8 cellular contexts compared by ENCODE assay signal in the genomic region with DNA sequence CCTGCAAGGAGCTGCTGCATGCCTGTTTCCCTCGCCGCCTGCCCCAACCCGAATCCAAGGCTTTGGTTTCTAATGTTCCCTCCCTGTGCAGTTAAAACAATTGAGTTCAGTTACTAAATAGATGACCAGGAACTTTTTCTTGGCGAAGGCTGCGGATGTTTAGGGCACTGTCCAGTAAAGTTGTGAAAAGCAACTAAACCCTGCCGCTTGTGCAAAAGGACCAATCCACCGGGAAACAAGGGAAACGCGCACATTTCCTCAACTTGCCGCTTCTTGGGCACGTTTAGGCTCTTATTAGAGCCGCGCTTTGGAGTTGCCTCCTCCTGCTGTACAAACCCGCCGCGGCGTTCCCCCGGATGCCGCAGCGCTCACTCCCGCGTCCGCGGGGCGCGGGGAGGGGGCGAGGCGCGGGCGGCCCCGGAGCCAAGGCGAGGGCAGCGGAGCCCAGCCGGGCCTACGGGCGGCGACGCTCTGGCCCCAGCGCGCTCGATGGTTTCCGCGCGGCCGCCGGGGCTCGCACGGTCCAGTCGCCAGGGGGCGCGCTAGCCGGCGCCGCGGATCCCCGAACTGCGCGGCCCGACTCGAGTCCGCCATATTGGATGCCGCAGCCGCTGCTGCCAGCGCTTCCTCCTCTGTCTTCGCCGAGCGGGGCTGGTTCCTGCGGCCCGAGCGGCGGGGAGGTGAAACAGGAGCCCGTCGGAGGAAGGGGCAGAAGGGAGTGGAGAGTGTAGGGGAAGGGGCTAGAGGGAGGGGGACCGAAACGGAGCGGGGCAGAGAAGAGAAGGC. TPM values are rescaled to one million over a fixed set of nuclear protein-coding genes. Genes with fewer than 3 reads are reported as not detected.
DNase-seq lines count a peak whose midpoint lies in the region; ATAC-seq and TF ChIP-seq lines count a peak whose summit lies in the region.

A gene with protein sequence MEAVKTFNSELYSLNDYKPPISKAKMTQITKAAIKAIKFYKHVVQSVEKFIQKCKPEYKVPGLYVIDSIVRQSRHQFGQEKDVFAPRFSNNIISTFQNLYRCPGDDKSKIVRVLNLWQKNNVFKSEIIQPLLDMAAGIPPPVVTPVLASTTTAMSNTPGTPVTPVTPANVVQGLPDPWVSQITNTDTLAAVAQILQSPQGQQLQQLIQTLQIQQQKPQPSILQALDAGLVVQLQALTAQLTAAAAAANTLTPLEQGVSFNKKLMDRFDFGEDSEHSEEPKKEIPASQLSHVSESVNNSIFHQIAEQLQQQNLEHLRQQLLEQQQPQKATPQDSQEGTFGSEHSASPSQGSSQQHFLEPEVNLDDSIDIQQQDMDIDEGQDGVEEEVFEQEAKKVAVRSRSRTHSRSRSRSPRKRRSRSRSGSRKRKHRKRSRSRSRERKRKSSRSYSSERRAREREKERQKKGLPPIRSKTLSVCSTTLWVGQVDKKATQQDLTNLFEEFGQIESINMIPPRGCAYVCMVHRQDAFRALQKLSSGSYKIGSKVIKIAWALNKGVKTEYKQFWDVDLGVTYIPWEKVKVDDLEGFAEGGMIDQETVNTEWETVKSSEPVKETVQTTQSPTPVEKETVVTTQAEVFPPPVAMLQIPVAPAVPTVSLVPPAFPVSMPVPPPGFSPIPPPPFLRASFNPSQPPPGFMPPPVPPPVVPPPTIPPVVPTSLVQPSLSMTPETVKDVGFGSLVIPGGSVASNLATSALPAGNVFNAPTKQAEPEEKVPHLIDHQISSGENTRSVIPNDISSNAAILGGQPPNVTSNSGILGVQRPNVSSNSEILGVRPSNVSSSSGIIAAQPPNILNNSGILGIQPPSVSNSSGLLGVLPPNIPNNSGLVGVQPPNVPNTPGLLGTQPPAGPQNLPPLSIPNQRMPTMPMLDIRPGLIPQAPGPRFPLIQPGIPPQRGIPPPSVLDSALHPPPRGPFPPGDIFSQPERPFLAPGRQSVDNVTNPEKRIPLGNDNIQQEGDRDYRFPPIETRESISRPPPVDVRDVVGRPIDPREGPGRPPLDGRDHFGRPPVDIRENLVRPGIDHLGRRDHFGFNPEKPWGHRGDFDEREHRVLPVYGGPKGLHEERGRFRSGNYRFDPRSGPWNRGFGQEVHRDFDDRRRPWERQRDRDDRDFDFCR (N-terminal part only) (plus strand): TSS at position 593 of the 786 bp plus-strand sequence. CDS start 485 bp downstream, outside the sequence.

- intact Hi-C loops in T-helper 2 cell treated with Interferon-gamma antibody and Interleukin-4, amounts not matched to agents 100 ng/mL and 5 ng/mL, for 36 hours (cut with micrococcal nuclease), result loop anchor here (1.0 to 10.0 kb wide), 7 partner anchors 14 to 1728 kb away; a partner anchor contains a TSS
- intact Hi-C loops in right cardiac atrium (cut with DNase I) (loop anchor here in 3 of 4 donors (5.0 to 10.0 kb wide), 2 partner anchors 62 to 74 kb away; no protein-coding TSS in a partner anchor), aorta (cut with DNase I) (loop anchor here (5.0 kb wide), 2 partner anchors 56 to 74 kb away; no protein-coding TSS in a partner anchor)

- no peaks in the 10 kb centered on the region for H3K36me3 ChIP-seq in aorta (ENCODE audit: control insufficient read depth in 1 of 2, insufficient read depth in 2 of 2, low read length in 1 of 2)

- TF ChIP-seq CTCF in GM13977 (IDR thresholded peaks at IDR 0.05; ENCODE audit: extremely low read depth, insufficient read depth, missing control alignments), result peak; percentile 95

- in situ Hi-C loops in GM13977 (cut with MboI; ENCODE audit: low pct_unique_long_range_greater_than_20kb, low sequenced_read_pairs, unreplicated experiment), result no loop called here

- WGBS in right cardiac atrium, result under 1% methylated on average over 76 of the region's 76 CpGs
- 0 to 1% methylated on average over 64 to 76 of the region's 76 CpGs for WGBS in aorta, 2 donors

- H3K27me3 ChIP-seq in right cardiac atrium (ENCODE audit: control insufficient read depth, insufficient read depth) (no peaks in the 10 kb centered on the region), aorta (ENCODE audit: control insufficient read depth in 1 of 2, insufficient read depth in 2 of 2, low read length in 1 of 2) (no peaks in the 10 kb centered on the region)

- H3K9me3 ChIP-seq in right cardiac atrium (ENCODE audit: control insufficient read depth, low read length), result no peaks in the 10 kb centered on the region
- no peaks in the 10 kb centered on the region for H3K9me3 ChIP-seq in aorta (ENCODE audit: control insufficient read depth, low read length)

- peak; percentile 79 for ATAC-seq in HG02678 (IDR thresholded peaks at IDR 0.05; ENCODE audit: unreplicated experiment)
- ATAC-seq in right cardiac atrium, result peak; percentile 86 to 90
- ATAC-seq in aorta (ENCODE audit: low FRiP score), result peak; percentile 97

- DNase-seq in GM13977 (ENCODE audit: low spot score), result peak; percentile 92
- peak; percentile 84 for DNase-seq in NCI-H1105 (lab: John Stamatoyannopoulos, UW)
- DNase-seq in anterior cingulate cortex (lab: John Stamatoyannopoulos, UW), result peak in 57 of 58 donors; percentile 25 to 92 (median 77)
- peak; percentile 82 to 94 (median 93) for DNase-seq in right cardiac atrium
- DNase-seq in renal cortical epithelial cell (ENCODE audit: low read depth), result peak; percentile 47
- DNase-seq in aorta, result peak; percentile 86 to 95

- H3K4me3 ChIP-seq in right cardiac atrium (ENCODE audit: low read length), result peak within 1 kb of the TSS; percentile 86
- peak within 1 kb of the TSS; percentile 87 to 94 for H3K4me3 ChIP-seq in aorta (ENCODE audit: low read length in 2 of 2)

- H3K4me1 ChIP-seq in right cardiac atrium (ENCODE audit: control insufficient read depth, insufficient read depth, low read length) (peaks cover 10% of the 10 kb centered on the region), aorta (ENCODE audit: control insufficient read depth in 1 of 2, insufficient read depth in 2 of 2, low read length in 2 of 2) (no peaks in the 10 kb centered on the region)

- peak within 1 kb of the TSS; percentile 99 for H3K27ac ChIP-seq in right cardiac atrium (ENCODE audit: low read length)
- H3K27ac ChIP-seq in aorta (ENCODE audit: low read depth in 1 of 2, low read length in 2 of 2), result peak within 1 kb of the TSS; percentile 75 to 84

RNA-seq across cellular contexts. Expression of the gene that starts here (rescaled TPM):
- 38.2 and 39.8 TPM in 2 replicates for total RNA-seq in T-helper 2 cell treated with Interferon-gamma antibody and Interleukin-4, amounts not matched to agents 100 ng/mL and 5 ng/mL, for 36 hours
- total RNA-seq in right cardiac atrium (10 to 100 TPM; 40.4 to 46.4 (median 44.3) TPM), renal cortical epithelial cell (23.1 and 59.2 TPM in 2 replicates), aorta (10 to 100 TPM; 47.0 to 52.3 TPM)
- polyA plus RNA-seq in right cardiac atrium (11.2 TPM), aorta (10 to 100 TPM; 10.5 to 12.5 TPM)

Comparison
In these comparisons a context has a peak if more than half of its experiments do, and no peak if none do; other contexts are left out.
1. Peak in every context shown above with its lines: DNase-seq, ATAC-seq, H3K4me3 ChIP-seq and H3K27ac ChIP-seq.